Comparison of ENCODE assay signal across 7 cellular contexts in genomic region chr22:37713761-37714160, GRCh38.
"Had no signal": no experiment of that assay in that cellular context is flagged by ENCODE, and none has a peak within 500 bp of the region (broad histone marks: within the 10 kb centered on the region; RNA-seq: fewer than 3 reads in every experiment).

No MANE protein-coding gene starts in this region.

- DNase-seq: GM23248, H9, HCEC 1CT, KBM-7 had no signal

- H3K27me3 Mint-ChIP-seq: IgD-negative memory B cell had no signal

- H3K9ac ChIP-seq: GM23248 had no signal

- H3K27ac Mint-ChIP-seq: H9, IgD-negative memory B cell had no signal

- H3K9me3 Mint-ChIP-seq: H9 had no signal

- H3K4me3 Mint-ChIP-seq: H9, IgD-negative memory B cell had no signal

- H3K4me3 ChIP-seq: GM23248 had no signal

- H2AFZ ChIP-seq: GM23248 had no signal

- H3K27ac ChIP-seq: GM23248, HL-60 had no signal

- ATAC-seq: HepG2 had no signal
